Comparison of ENCODE assay signal across 8 cellular contexts in the genomic region with DNA sequence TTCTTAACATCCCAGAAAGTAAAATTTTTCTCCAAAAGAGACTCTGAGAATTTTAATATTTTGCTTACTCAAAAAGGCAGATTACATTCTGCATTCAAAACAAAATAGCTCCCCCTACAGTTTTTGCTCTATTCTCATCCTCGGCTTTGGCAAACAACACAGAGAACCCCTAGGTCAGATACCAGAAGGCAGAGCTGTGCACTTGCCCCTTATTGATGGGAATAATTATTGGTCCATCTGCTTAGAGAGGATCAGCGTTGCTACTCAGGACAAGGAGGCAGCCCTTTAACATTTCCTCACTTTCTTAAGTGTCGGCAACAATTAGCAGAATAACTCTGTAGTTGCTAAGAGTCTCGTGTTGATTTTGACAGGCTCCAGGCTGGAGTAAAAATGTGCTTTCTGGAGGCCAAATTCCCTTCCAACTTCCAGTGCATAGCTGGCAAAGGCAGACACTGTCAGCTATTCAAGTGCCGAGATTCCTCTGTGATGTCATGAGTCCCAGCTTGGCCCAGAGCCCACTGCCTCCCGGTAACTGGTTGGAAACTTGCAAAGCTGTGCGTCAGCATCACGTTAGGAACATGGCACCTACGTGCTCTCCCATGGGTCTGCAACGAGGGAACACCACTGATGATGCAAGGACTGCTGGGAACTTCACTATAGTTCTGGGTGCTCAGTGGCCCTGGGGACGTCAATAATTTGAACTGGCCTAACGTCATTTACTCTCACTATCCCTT.
A peak's percentile ranks its signal among the peaks of the same experiment; 100 is the strongest.
DNase-seq lines count a peak whose midpoint lies in the region; ATAC-seq and TF ChIP-seq lines count a peak whose summit lies in the region.

No MANE protein-coding gene starts in this region.

- H2BK5ac ChIP-seq in mesendoderm (ENCODE audit: low read length): no peak overlapping the region

- H2BK15ac ChIP-seq in mesendoderm (replicated peaks; ENCODE audit: low read depth): no peak overlapping the region

- H3K79me1 ChIP-seq in mesendoderm (ENCODE audit: low read length): no peaks in the 10 kb centered on the region

- no peak overlapping the region for H3K4me2 ChIP-seq in mesendoderm (ENCODE audit: low read length)

- no peaks in the 10 kb centered on the region for H3K27me3 ChIP-seq in ACC112 (ENCODE audit: insufficient read depth, low read length)
- no peaks in the 10 kb centered on the region for H3K27me3 ChIP-seq in mesendoderm (ENCODE audit: insufficient read depth, low read length, poor library complexity)

- no peak overlapping the region for H3K4me3 Mint-ChIP-seq in endothelial cell (ENCODE audit: unreplicated experiment)
- no peak overlapping the region for H3K4me3 Mint-ChIP-seq in activated naive CD8-positive, alpha-beta T cell treated with anti-CD3 and anti-CD28 coated beads, Interleukin-2, amount 50 U/mL, for 24 hours

- H3K27ac ChIP-seq in ACC112 (ENCODE audit: low read depth, low read length) (peak overlapping the region; percentile 50; the same call in 1 of the 2 replicates), mesendoderm (ENCODE audit: low read depth, low read length) (no peak overlapping the region)

- no peaks in the 10 kb centered on the region for H3K27me3 Mint-ChIP-seq in endothelial cell (ENCODE audit: unreplicated experiment)
- H3K27me3 Mint-ChIP-seq in activated naive CD8-positive, alpha-beta T cell treated with anti-CD3 and anti-CD28 coated beads, Interleukin-2, amount 50 U/mL, for 24 hours: no peaks in the 10 kb centered on the region

- H3K4me1 ChIP-seq in ACC112 (ENCODE audit: control insufficient read depth, insufficient read depth, low read length, unreplicated experiment) (peaks cover 6% of the 10 kb centered on the region), mesendoderm (ENCODE audit: control insufficient read depth, low read depth, low read length) (no peaks in the 10 kb centered on the region)

- H3K4me3 ChIP-seq in ACC112 (ENCODE audit: low read depth, low read length) (no peak overlapping the region), mesendoderm (ENCODE audit: low read length) (no peak overlapping the region)

- H2BK120ac ChIP-seq in mesendoderm (ENCODE audit: low read depth, low read length): no peak overlapping the region

- H4K5ac ChIP-seq in mesendoderm (ENCODE audit: low read length): no peak overlapping the region

- H3K18ac ChIP-seq in mesendoderm (ENCODE audit: low read length): no peak overlapping the region

- H3K79me2 ChIP-seq in ACC112 (ENCODE audit: control insufficient read depth, insufficient read depth, low read length, unreplicated experiment) (no peaks in the 10 kb centered on the region), mesendoderm (ENCODE audit: control insufficient read depth, insufficient read depth, low read length) (no peaks in the 10 kb centered on the region)

- H3K27ac Mint-ChIP-seq in endothelial cell (ENCODE audit: unreplicated experiment): peak overlapping the region; percentile 25
- H3K27ac Mint-ChIP-seq in activated naive CD8-positive, alpha-beta T cell treated with anti-CD3 and anti-CD28 coated beads, Interleukin-2, amount 50 U/mL, for 24 hours: no peak overlapping the region

- ATAC-seq in HG03520 (IDR thresholded peaks at IDR 0.05; ENCODE audit: unreplicated experiment) (no peak), GM19395 (IDR thresholded peaks at IDR 0.05; ENCODE audit: unreplicated experiment) (no peak)
- no peak for ATAC-seq in activated naive CD8-positive, alpha-beta T cell treated with anti-CD3 and anti-CD28 coated beads, Interleukin-2, amount 50 U/mL, for 24 hours

- peaks cover 38% of the 10 kb centered on the region for H3K4me1 Mint-ChIP-seq in endothelial cell (ENCODE audit: unreplicated experiment)
- H3K4me1 Mint-ChIP-seq in activated naive CD8-positive, alpha-beta T cell treated with anti-CD3 and anti-CD28 coated beads, Interleukin-2, amount 50 U/mL, for 24 hours: no peaks in the 10 kb centered on the region

- H3K36me3 ChIP-seq in ACC112 (ENCODE audit: insufficient read depth, low read length) (no peaks in the 10 kb centered on the region), mesendoderm (ENCODE audit: control insufficient read depth, insufficient read depth, low read length) (no peaks in the 10 kb centered on the region)

- H3K23ac ChIP-seq in mesendoderm (ENCODE audit: low read length): no peak overlapping the region

- WGBS in mesendoderm (ENCODE audit: extremely low coverage, insufficient coverage, low lambda C conversion rate): no CpG with 5 or more reads among the region's 12 CpGs

- H2AFZ ChIP-seq in ACC112 (ENCODE audit: low read length, unreplicated experiment): no peak overlapping the region

- DNase-seq in NAMALWA (ENCODE audit: low spot score) (peak; percentile 3), endothelial cell (ENCODE audit: low spot score) (no peak), mesendoderm (peak; percentile 40), GOT3 (lab: John Stamatoyannopoulos, UW) (no peak)
- DNase-seq in activated naive CD8-positive, alpha-beta T cell treated with anti-CD3 and anti-CD28 coated beads, Interleukin-2, amount 50 U/mL, for 24 hours: no peak

- peak overlapping the region; percentile 26 for H3K56ac ChIP-seq in mesendoderm (ENCODE audit: low read length)

- no peak overlapping the region for H4K8ac ChIP-seq in mesendoderm (ENCODE audit: low read depth, low read length)

- no peak overlapping the region for H2AK5ac ChIP-seq in mesendoderm (ENCODE audit: low read length)

- peak; percentile 56 for TF ChIP-seq CTCF in endothelial cell (IDR thresholded peaks at IDR 0.05; ENCODE audit: unreplicated experiment)

- H3K4ac ChIP-seq in mesendoderm (ENCODE audit: low read depth, low read length): no peak overlapping the region

- no peaks in the 10 kb centered on the region for H3K36me3 Mint-ChIP-seq in endothelial cell (ENCODE audit: low read depth, unreplicated experiment)
- no peaks in the 10 kb centered on the region for H3K36me3 Mint-ChIP-seq in activated naive CD8-positive, alpha-beta T cell treated with anti-CD3 and anti-CD28 coated beads, Interleukin-2, amount 50 U/mL, for 24 hours (ENCODE audit: low read depth)

- H3K9ac ChIP-seq in mesendoderm (ENCODE audit: low read length): no peak overlapping the region

- H3K9me3 Mint-ChIP-seq in endothelial cell (ENCODE audit: unreplicated experiment): no peaks in the 10 kb centered on the region
- H3K9me3 Mint-ChIP-seq in activated naive CD8-positive, alpha-beta T cell treated with anti-CD3 and anti-CD28 coated beads, Interleukin-2, amount 50 U/mL, for 24 hours: no peaks in the 10 kb centered on the region

Comparison
In these comparisons a context has a peak if more than half of its experiments do, and no peak if none do; other contexts are left out.
1. DNase-seq: peak in NAMALWA (single experiment) and mesendoderm (single experiment); none in endothelial cell (single experiment), GOT3 (single experiment) and activated naive CD8-positive, alpha-beta T cell treated with anti-CD3 and anti-CD28 coated beads, Interleukin-2, amount 50 U/mL, for 24 hours (single experiment).